ENCODE assay signal across 1 cellular context in the genomic region with DNA sequence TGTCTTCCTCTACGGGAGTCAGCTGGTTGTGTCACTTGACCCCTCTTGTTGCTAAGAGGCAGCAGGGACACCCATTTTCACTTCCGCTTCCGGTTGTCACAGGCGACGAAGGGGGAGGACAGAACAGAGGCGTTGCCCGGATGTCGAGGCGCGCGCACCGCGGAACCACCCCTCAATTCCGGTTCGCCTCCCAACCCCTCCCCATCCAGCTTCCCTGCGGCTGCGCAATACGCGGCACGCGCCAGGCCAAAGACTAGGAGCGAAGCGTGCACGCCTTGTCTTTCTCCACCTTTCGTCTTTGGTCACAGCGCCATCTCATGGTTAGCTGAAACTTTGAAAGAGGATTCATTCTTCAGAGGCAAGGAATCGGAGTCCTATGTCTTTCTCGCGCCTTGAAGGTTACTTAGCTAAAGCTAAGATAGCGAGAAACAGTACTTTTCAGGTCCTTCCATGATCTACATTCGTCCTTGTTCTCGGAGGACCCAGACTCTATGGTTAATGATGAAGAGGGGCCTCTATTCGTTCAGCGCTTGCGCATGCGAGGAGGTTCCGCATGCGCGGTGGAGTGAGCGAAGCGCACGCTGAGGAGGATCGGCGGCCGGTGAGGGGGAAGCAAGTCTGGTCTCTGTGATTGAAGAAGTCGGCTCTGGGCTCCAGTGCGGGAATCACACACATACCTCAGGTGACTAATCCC.
TF ChIP-seq lines count a peak whose summit lies in the region.

A gene (minus strand): TSS at position 30 of the 694 bp plus-strand sequence. CDS start 106 bp downstream, outside the sequence.
A gene (plus strand): TSS at position 554 of the 694 bp plus-strand sequence. CDS start 4,440 bp downstream, outside the sequence.

TF ChIP-seq in HEK293, 187 proteins besides CTCF, POLR2A, EP300 and RAD21 (continued from another document and continues in another):
- TF ChIP-seq, protein P1, sequence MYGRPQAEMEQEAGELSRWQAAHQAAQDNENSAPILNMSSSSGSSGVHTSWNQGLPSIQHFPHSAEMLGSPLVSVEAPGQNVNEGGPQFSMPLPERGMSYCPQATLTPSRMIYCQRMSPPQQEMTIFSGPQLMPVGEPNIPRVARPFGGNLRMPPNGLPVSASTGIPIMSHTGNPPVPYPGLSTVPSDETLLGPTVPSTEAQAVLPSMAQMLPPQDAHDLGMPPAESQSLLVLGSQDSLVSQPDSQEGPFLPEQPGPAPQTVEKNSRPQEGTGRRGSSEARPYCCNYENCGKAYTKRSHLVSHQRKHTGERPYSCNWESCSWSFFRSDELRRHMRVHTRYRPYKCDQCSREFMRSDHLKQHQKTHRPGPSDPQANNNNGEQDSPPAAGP (tag by site-specific recombination; IDR thresholded peaks at IDR 0.05): peak; percentile 67; the same call in 1 of the 2 replicates
- TF ChIP-seq ZNF311 (tag by site-specific recombination; IDR thresholded peaks at IDR 0.05; ENCODE audit: borderline replicate concordance) (no peak), KLF7 (tag by site-specific recombination; IDR thresholded peaks at IDR 0.05; ENCODE audit: borderline replicate concordance) (peak; percentile 73; the same call in 1 of the 2 replicates), ZNF629 (tag by site-specific recombination; IDR thresholded peaks at IDR 0.05) (peak; percentile 70), FEZF1 (tag by site-specific recombination; IDR thresholded peaks at IDR 0.05) (peak; percentile 60), KLF1 (tag by site-specific recombination; IDR thresholded peaks at IDR 0.05) (peak; percentile 66), ZNF561 (tag by site-specific recombination; IDR thresholded peaks at IDR 0.05; ENCODE audit: borderline replicate concordance) (peak; percentile 66; the same call in 1 of the 2 replicates), SCRT2 (tag by site-specific recombination; IDR thresholded peaks at IDR 0.05) (peak; percentile 84), ZNF514 (tag by site-specific recombination; IDR thresholded peaks at IDR 0.05) (no peak), ZNF37A (tag by site-specific recombination; IDR thresholded peaks at IDR 0.05) (no peak), ZBTB17 (tag by site-specific recombination; IDR thresholded peaks at IDR 0.05) (peak; percentile 96), ZNF335 (tag by site-specific recombination; conservative IDR thresholded peaks at IDR 0.05) (peak; percentile 51; the same call in 1 of the 2 replicates), GLIS1 (tag by site-specific recombination; IDR thresholded peaks at IDR 0.05) (no peak), ZEB2 (tag by site-specific recombination; IDR thresholded peaks at IDR 0.05) (peak; percentile 50; the same call in 1 of the 2 replicates), ZNF658 (tag by site-specific recombination; IDR thresholded peaks at IDR 0.05) (no peak), ZNF2 (tag by site-specific recombination; IDR thresholded peaks at IDR 0.05) (peak; percentile 72), KLF10 (tag by site-specific recombination; IDR thresholded peaks at IDR 0.05) (peak; percentile 63), ZNF76 (tag by site-specific recombination; IDR thresholded peaks at IDR 0.05; ENCODE audit: borderline replicate concordance, low read depth) (peak; percentile 19; the same call in 1 of the 2 replicates), SP7 (tag by site-specific recombination; IDR thresholded peaks at IDR 0.05) (peak; percentile 85), ZNF768 (tag by site-specific recombination; IDR thresholded peaks at IDR 0.05) (no peak), WT1 (tag by site-specific recombination; IDR thresholded peaks at IDR 0.05) (no peak), ZNF830 (tag by site-specific recombination; IDR thresholded peaks at IDR 0.05; ENCODE audit: low read depth) (no peak), ZNF24 (tag by site-specific recombination; IDR thresholded peaks at IDR 0.05) (peak; percentile 83), ZNF146 (tag by site-specific recombination; IDR thresholded peaks at IDR 0.05) (no peak), OVOL3 (tag by site-specific recombination; IDR thresholded peaks at IDR 0.05) (no peak; the same call in 1 of the 2 replicates), ZNF776 (tag by site-specific recombination; IDR thresholded peaks at IDR 0.05; ENCODE audit: borderline replicate concordance) (no peak), ZNF596 (tag by site-specific recombination; IDR thresholded peaks at IDR 0.05) (no peak), ZXDB (tag by site-specific recombination; IDR thresholded peaks at IDR 0.05) (peak; percentile 87), ZNF266 (tag by site-specific recombination; IDR thresholded peaks at IDR 0.05; ENCODE audit: low read depth) (no peak), KLF16 (tag by site-specific recombination; IDR thresholded peaks at IDR 0.05) (0 out of 2 replicates have a peak, but pooled peaks have one; percentile 58), MEIS1 (CRISPR knock-in tag; IDR thresholded peaks at IDR 0.05; ENCODE audit: borderline replicate concordance) (no peak), ZNF501 (tag by site-specific recombination; IDR thresholded peaks at IDR 0.05) (peak; percentile 47; the same call in 1 of the 2 replicates), ZNF544 (tag by site-specific recombination; IDR thresholded peaks at IDR 0.05) (no peak), HOXA7 (CRISPR knock-in tag; IDR thresholded peaks at IDR 0.05; ENCODE audit: borderline replicate concordance) (no peak), ZNF394 (tag by site-specific recombination; IDR thresholded peaks at IDR 0.05; ENCODE audit: borderline replicate concordance) (peak; percentile 54; the same call in 1 of the 2 replicates), ZNF324 (tag by site-specific recombination; IDR thresholded peaks at IDR 0.05) (peak; percentile 87)
- TF ChIP-seq, protein P2, sequence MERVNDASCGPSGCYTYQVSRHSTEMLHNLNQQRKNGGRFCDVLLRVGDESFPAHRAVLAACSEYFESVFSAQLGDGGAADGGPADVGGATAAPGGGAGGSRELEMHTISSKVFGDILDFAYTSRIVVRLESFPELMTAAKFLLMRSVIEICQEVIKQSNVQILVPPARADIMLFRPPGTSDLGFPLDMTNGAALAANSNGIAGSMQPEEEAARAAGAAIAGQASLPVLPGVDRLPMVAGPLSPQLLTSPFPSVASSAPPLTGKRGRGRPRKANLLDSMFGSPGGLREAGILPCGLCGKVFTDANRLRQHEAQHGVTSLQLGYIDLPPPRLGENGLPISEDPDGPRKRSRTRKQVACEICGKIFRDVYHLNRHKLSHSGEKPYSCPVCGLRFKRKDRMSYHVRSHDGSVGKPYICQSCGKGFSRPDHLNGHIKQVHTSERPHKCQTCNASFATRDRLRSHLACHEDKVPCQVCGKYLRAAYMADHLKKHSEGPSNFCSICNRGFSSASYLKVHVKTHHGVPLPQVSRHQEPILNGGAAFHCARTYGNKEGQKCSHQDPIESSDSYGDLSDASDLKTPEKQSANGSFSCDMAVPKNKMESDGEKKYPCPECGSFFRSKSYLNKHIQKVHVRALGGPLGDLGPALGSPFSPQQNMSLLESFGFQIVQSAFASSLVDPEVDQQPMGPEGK (tag by site-specific recombination; IDR thresholded peaks at IDR 0.05): peak; percentile 71
- TF ChIP-seq, protein P3, sequence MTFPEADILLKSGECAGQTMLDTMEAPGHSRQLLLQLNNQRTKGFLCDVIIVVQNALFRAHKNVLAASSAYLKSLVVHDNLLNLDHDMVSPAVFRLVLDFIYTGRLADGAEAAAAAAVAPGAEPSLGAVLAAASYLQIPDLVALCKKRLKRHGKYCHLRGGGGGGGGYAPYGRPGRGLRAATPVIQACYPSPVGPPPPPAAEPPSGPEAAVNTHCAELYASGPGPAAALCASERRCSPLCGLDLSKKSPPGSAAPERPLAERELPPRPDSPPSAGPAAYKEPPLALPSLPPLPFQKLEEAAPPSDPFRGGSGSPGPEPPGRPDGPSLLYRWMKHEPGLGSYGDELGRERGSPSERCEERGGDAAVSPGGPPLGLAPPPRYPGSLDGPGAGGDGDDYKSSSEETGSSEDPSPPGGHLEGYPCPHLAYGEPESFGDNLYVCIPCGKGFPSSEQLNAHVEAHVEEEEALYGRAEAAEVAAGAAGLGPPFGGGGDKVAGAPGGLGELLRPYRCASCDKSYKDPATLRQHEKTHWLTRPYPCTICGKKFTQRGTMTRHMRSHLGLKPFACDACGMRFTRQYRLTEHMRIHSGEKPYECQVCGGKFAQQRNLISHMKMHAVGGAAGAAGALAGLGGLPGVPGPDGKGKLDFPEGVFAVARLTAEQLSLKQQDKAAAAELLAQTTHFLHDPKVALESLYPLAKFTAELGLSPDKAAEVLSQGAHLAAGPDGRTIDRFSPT (tag by site-specific recombination; IDR thresholded peaks at IDR 0.05): no peak
- TF ChIP-seq, protein P4, sequence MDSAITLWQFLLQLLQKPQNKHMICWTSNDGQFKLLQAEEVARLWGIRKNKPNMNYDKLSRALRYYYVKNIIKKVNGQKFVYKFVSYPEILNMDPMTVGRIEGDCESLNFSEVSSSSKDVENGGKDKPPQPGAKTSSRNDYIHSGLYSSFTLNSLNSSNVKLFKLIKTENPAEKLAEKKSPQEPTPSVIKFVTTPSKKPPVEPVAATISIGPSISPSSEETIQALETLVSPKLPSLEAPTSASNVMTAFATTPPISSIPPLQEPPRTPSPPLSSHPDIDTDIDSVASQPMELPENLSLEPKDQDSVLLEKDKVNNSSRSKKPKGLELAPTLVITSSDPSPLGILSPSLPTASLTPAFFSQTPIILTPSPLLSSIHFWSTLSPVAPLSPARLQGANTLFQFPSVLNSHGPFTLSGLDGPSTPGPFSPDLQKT (IDR thresholded peaks at IDR 0.05; ENCODE audit: borderline replicate concordance, low read depth, low read length): peak; percentile 93
- TF ChIP-seq, protein P5, sequence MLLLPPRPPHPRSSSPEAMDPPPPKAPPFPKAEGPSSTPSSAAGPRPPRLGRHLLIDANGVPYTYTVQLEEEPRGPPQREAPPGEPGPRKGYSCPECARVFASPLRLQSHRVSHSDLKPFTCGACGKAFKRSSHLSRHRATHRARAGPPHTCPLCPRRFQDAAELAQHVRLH (tag by site-specific recombination; IDR thresholded peaks at IDR 0.05): peak; percentile 99
- TF ChIP-seq, protein P6, sequence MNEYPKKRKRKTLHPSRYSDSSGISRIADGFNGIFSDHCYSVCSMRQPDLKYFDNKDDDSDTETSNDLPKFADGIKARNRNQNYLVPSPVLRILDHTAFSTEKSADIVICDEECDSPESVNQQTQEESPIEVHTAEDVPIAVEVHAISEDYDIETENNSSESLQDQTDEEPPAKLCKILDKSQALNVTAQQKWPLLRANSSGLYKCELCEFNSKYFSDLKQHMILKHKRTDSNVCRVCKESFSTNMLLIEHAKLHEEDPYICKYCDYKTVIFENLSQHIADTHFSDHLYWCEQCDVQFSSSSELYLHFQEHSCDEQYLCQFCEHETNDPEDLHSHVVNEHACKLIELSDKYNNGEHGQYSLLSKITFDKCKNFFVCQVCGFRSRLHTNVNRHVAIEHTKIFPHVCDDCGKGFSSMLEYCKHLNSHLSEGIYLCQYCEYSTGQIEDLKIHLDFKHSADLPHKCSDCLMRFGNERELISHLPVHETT (tag by site-specific recombination; IDR thresholded peaks at IDR 0.05): peak; percentile 78
- TF ChIP-seq, protein P7, sequence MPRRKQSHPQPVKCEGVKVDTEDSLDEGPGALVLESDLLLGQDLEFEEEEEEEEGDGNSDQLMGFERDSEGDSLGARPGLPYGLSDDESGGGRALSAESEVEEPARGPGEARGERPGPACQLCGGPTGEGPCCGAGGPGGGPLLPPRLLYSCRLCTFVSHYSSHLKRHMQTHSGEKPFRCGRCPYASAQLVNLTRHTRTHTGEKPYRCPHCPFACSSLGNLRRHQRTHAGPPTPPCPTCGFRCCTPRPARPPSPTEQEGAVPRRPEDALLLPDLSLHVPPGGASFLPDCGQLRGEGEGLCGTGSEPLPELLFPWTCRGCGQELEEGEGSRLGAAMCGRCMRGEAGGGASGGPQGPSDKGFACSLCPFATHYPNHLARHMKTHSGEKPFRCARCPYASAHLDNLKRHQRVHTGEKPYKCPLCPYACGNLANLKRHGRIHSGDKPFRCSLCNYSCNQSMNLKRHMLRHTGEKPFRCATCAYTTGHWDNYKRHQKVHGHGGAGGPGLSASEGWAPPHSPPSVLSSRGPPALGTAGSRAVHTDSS (tag by site-specific recombination; IDR thresholded peaks at IDR 0.05): peak; percentile 75
- TF ChIP-seq, protein P8, sequence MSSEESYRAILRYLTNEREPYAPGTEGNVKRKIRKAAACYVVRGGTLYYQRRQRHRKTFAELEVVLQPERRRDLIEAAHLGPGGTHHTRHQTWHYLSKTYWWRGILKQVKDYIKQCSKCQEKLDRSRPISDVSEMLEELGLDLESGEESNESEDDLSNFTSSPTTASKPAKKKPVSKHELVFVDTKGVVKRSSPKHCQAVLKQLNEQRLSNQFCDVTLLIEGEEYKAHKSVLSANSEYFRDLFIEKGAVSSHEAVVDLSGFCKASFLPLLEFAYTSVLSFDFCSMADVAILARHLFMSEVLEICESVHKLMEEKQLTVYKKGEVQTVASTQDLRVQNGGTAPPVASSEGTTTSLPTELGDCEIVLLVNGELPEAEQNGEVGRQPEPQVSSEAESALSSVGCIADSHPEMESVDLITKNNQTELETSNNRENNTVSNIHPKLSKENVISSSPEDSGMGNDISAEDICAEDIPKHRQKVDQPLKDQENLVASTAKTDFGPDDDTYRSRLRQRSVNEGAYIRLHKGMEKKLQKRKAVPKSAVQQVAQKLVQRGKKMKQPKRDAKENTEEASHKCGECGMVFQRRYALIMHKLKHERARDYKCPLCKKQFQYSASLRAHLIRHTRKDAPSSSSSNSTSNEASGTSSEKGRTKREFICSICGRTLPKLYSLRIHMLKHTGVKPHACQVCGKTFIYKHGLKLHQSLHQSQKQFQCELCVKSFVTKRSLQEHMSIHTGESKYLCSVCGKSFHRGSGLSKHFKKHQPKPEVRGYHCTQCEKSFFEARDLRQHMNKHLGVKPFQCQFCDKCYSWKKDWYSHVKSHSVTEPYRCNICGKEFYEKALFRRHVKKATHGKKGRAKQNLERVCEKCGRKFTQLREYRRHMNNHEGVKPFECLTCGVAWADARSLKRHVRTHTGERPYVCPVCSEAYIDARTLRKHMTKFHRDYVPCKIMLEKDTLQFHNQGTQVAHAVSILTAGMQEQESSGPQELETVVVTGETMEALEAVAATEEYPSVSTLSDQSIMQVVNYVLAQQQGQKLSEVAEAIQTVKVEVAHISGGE (tag by site-specific recombination; conservative IDR thresholded peaks at IDR 0.05; ENCODE audit: low read depth): peak; percentile 97
- TF ChIP-seq, protein P9, sequence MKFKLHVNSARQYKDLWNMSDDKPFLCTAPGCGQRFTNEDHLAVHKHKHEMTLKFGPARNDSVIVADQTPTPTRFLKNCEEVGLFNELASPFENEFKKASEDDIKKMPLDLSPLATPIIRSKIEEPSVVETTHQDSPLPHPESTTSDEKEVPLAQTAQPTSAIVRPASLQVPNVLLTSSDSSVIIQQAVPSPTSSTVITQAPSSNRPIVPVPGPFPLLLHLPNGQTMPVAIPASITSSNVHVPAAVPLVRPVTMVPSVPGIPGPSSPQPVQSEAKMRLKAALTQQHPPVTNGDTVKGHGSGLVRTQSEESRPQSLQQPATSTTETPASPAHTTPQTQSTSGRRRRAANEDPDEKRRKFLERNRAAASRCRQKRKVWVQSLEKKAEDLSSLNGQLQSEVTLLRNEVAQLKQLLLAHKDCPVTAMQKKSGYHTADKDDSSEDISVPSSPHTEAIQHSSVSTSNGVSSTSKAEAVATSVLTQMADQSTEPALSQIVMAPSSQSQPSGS (tag by site-specific recombination; IDR thresholded peaks at IDR 0.05; ENCODE audit: low read depth): no peak
- TF ChIP-seq, protein P10, sequence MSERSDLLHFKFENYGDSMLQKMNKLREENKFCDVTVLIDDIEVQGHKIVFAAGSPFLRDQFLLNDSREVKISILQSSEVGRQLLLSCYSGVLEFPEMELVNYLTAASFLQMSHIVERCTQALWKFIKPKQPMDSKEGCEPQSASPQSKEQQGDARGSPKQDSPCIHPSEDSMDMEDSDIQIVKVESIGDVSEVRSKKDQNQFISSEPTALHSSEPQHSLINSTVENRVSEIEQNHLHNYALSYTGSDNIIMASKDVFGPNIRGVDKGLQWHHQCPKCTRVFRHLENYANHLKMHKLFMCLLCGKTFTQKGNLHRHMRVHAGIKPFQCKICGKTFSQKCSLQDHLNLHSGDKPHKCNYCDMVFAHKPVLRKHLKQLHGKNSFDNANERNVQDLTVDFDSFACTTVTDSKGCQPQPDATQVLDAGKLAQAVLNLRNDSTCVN (tag by site-specific recombination; optimal IDR thresholded peaks at IDR 0.05): peak; percentile 91
